ENCODE assay signal across 1 cellular context in the genomic region with DNA sequence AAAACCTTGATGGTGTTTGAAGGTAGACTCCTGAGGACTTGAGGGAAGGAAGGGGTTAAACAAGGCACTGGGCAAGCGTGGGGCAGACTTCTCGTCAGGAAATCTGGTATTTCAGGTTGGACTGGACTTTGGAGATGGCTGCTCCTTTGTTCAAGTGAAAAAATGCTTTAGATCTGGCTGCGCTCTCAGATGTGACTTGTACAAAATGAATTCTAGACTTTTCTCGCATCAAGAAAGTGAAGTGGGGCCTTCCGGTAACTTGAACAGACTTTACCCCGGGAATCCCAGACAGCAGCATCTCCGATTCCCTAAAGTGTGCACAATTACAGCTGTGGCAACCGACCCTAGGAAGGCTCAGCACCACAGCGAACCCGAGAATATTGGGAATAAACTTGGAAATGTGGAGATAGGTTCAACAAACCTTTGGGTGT.
TF ChIP-seq lines count a peak whose summit lies in the region.

No MANE protein-coding gene starts in this region.

TF ChIP-seq in HCT116, 20 proteins besides CTCF, POLR2A, EP300 and RAD21 (continued from another document):
- TF ChIP-seq, protein P1, sequence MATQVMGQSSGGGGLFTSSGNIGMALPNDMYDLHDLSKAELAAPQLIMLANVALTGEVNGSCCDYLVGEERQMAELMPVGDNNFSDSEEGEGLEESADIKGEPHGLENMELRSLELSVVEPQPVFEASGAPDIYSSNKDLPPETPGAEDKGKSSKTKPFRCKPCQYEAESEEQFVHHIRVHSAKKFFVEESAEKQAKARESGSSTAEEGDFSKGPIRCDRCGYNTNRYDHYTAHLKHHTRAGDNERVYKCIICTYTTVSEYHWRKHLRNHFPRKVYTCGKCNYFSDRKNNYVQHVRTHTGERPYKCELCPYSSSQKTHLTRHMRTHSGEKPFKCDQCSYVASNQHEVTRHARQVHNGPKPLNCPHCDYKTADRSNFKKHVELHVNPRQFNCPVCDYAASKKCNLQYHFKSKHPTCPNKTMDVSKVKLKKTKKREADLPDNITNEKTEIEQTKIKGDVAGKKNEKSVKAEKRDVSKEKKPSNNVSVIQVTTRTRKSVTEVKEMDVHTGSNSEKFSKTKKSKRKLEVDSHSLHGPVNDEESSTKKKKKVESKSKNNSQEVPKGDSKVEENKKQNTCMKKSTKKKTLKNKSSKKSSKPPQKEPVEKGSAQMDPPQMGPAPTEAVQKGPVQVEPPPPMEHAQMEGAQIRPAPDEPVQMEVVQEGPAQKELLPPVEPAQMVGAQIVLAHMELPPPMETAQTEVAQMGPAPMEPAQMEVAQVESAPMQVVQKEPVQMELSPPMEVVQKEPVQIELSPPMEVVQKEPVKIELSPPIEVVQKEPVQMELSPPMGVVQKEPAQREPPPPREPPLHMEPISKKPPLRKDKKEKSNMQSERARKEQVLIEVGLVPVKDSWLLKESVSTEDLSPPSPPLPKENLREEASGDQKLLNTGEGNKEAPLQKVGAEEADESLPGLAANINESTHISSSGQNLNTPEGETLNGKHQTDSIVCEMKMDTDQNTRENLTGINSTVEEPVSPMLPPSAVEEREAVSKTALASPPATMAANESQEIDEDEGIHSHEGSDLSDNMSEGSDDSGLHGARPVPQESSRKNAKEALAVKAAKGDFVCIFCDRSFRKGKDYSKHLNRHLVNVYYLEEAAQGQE (IDR thresholded peaks at IDR 0.05; ENCODE audit: low read depth), result no peak
- TF ChIP-seq YY1 (IDR thresholded peaks at IDR 0.05; ENCODE audit: extremely low read depth, insufficient replicate concordance, low read depth, low read length), result peak; percentile 78
- TF ChIP-seq POLR2AphosphoS5 (IDR thresholded peaks at IDR 0.05; ENCODE audit: low read depth, low read length), result peak; percentile 65
- TF ChIP-seq, protein P2, sequence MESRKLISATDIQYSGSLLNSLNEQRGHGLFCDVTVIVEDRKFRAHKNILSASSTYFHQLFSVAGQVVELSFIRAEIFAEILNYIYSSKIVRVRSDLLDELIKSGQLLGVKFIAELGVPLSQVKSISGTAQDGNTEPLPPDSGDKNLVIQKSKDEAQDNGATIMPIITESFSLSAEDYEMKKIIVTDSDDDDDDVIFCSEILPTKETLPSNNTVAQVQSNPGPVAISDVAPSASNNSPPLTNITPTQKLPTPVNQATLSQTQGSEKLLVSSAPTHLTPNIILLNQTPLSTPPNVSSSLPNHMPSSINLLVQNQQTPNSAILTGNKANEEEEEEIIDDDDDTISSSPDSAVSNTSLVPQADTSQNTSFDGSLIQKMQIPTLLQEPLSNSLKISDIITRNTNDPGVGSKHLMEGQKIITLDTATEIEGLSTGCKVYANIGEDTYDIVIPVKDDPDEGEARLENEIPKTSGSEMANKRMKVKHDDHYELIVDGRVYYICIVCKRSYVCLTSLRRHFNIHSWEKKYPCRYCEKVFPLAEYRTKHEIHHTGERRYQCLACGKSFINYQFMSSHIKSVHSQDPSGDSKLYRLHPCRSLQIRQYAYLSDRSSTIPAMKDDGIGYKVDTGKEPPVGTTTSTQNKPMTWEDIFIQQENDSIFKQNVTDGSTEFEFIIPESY (IDR thresholded peaks at IDR 0.05; ENCODE audit: extremely low read depth, insufficient replicate concordance, low read length), result no peak
- no peak for TF ChIP-seq ELF1 (IDR thresholded peaks at IDR 0.05; ENCODE audit: borderline replicate concordance, low read depth)
TF ChIP-seq in HCT116: peak in this region for 3.
